1 cellular context compared by ENCODE assay signal in genomic region chr6:78948785-78949184, GRCh38.
TF ChIP-seq lines count a peak whose summit lies in the region.

No MANE protein-coding gene starts in this region.

TF ChIP-seq in HepG2, 621 proteins besides CTCF, POLR2A, EP300 and RAD21 (continued from another document):
- TF ChIP-seq ZBTB46 (CRISPR knock-in tag; IDR thresholded peaks at IDR 0.05; ENCODE audit: borderline replicate concordance): no peak
- peak; percentile 98 for TF ChIP-seq ZNF280D (CRISPR knock-in tag; IDR thresholded peaks at IDR 0.05)
- no peak for TF ChIP-seq ARID4A (CRISPR knock-in tag; IDR thresholded peaks at IDR 0.05; ENCODE audit: borderline replicate concordance)
- no peak for TF ChIP-seq KLF11 (CRISPR knock-in tag; IDR thresholded peaks at IDR 0.05)
- TF ChIP-seq DNMT1 (CRISPR knock-in tag; IDR thresholded peaks at IDR 0.05): no peak
- TF ChIP-seq PHF5A (CRISPR knock-in tag; IDR thresholded peaks at IDR 0.05; ENCODE audit: low read depth, unreplicated experiment): no peak
